Comparison of ENCODE assay signal across 18 cellular contexts in genomic region chr2:226270279-226270678, GRCh38.
"Had no signal": no experiment of that assay in that cellular context is flagged by ENCODE, and none has a peak within 500 bp of the region (broad histone marks: within the 10 kb centered on the region; RNA-seq: fewer than 3 reads in every experiment).

No MANE protein-coding gene starts in this region.

- H3K9me3 ChIP-seq: MG63 had no signal

- DNase-seq: KBM-7, MG63, NCI-H1092, NCI-H1105 treated with DMSO at 0.1 percent for 48 hours, NCI-H1436, NCI-H187, NCI-H2029, NCI-H2081 treated with DMSO at 0.1 percent for 48 hours, NCI-H2171, NCI-H226, NCI-H446, NCI-H510A, NCI-H524 treated with DMSO at 0.1 percent for 48 hours, NCI-H69, NCI-H774, SHP77 had no signal

- H3K4me3 ChIP-seq: MG63 had no signal

- H3K27me3 ChIP-seq: MG63 had no signal

- H3K36me3 ChIP-seq: MG63 had no signal

- H3K27ac ChIP-seq: HL-60, RWPE1 had no signal
